12 cellular contexts compared by ENCODE assay signal in genomic region chr17:13415877-13416416, GRCh38.
DNase-seq lines count a peak whose midpoint lies in the region; TF ChIP-seq lines count a peak whose summit lies in the region.
"Had no signal": no experiment of that assay in that cellular context is flagged by ENCODE, and none has a peak within 500 bp of the region (broad histone marks: within the 10 kb centered on the region; RNA-seq: fewer than 3 reads in every experiment).

No MANE protein-coding gene starts in this region.

- 1 to 4% methylated on average over 13 of the region's 13 CpGs for WGBS in GM23248 (ENCODE audit: low coverage in 1 of 2, low lambda C conversion rate in 2 of 2, missing lambda C conversion rate in 2 of 2), 2 experiments

- DNase-seq in GM23248 (peak; percentile 93), RPMI7951 (ENCODE audit: low read depth) (peak; percentile 96), fibroblast of villous mesenchyme (ENCODE audit: low read depth) (peak; percentile 54), retinal pigment epithelial cell (ENCODE audit: low read depth) (peak; percentile 57), islet precursor cell (no peak), NOMO-1 treated with DMSO at 0.1 percent for 48 hours (lab: John Stamatoyannopoulos, UW; ENCODE audit: unreplicated experiment) (no peak)
- no peak for DNase-seq in T-helper 2 cell treated with Interferon-gamma antibody and Interleukin-4, amounts not matched to agents 5 μg/mL and 100 μg/mL, for 36 hours (ENCODE audit: low spot score)
- no peak for DNase-seq in NK-92 treated with Interleukin-12 subunit alpha and Interleukin-12 subunit beta, amount 100 ng/mL, for 24 hours (lab: John Stamatoyannopoulos, UW)
- DNase-seq: activated T-cell treated with anti-CD3 and anti-CD28 coated beads, Interleukin-2, amount 50 U/mL, for 72 hours; H9; MV-4-11 had no signal

- no peaks in the 10 kb centered on the region for H3K9me2 ChIP-seq in GM23248 (ENCODE audit: insufficient read depth)

- no peaks in the 10 kb centered on the region for H4K20me1 ChIP-seq in GM23248 (ENCODE audit: insufficient read depth)

- no peak overlapping the region for H3K4me3 Mint-ChIP-seq in T-helper 2 cell treated with Interferon-gamma antibody and Interleukin-4, amounts not matched to agents 5 μg/mL and 100 μg/mL, for 36 hours
- H3K4me3 Mint-ChIP-seq: activated T-cell treated with anti-CD3 and anti-CD28 coated beads, Interleukin-2, amount 50 U/mL, for 72 hours; H9 had no signal

- H3K4me1 ChIP-seq in GM23248 (ENCODE audit: insufficient read depth) = peaks cover 49% of the 10 kb centered on the region

- 0 out of 2 replicates have a peak overlapping the region, but pooled peaks have one; percentile 13 for H3K4me3 ChIP-seq in GM23248
- no peak overlapping the region for H3K4me3 ChIP-seq in fibroblast of villous mesenchyme (ENCODE audit: low read depth, low read length)
- no peak overlapping the region for H3K4me3 ChIP-seq in retinal pigment epithelial cell (ENCODE audit: low read length)

- no peak overlapping the region for H3K27ac Mint-ChIP-seq in T-helper 2 cell treated with Interferon-gamma antibody and Interleukin-4, amounts not matched to agents 5 μg/mL and 100 μg/mL, for 36 hours
- H3K27ac Mint-ChIP-seq: activated T-cell treated with anti-CD3 and anti-CD28 coated beads, Interleukin-2, amount 50 U/mL, for 72 hours; H9 had no signal

- H3K79me2 ChIP-seq in GM23248 (ENCODE audit: insufficient read depth) = no peaks in the 10 kb centered on the region

- H3K36me3 Mint-ChIP-seq in T-helper 2 cell treated with Interferon-gamma antibody and Interleukin-4, amounts not matched to agents 5 μg/mL and 100 μg/mL, for 36 hours (ENCODE audit: low read depth) = no peaks in the 10 kb centered on the region

- peak overlapping the region; percentile 67 for H3K4me2 ChIP-seq in GM23248 (ENCODE audit: unreplicated experiment)

- no peaks in the 10 kb centered on the region for H3K9me3 ChIP-seq in GM23248 (ENCODE audit: low read depth)
- H3K9me3 ChIP-seq: neutrophil had no signal

- no peak overlapping the region for H2AFZ ChIP-seq in GM23248

- in situ Hi-C loops in GM23248 (cut with MboI) = no loop called here

- no peaks in the 10 kb centered on the region for H3K4me1 Mint-ChIP-seq in T-helper 2 cell treated with Interferon-gamma antibody and Interleukin-4, amounts not matched to agents 5 μg/mL and 100 μg/mL, for 36 hours (ENCODE audit: low read depth)
- H3K4me1 Mint-ChIP-seq: H9 had no signal

- H3K36me3 ChIP-seq in GM23248 (ENCODE audit: low read depth) = no peaks in the 10 kb centered on the region
- H3K36me3 ChIP-seq: neutrophil had no signal

- H3K27me3 ChIP-seq in GM23248 (replicated peaks; ENCODE audit: insufficient read depth) = no peaks in the 10 kb centered on the region

- no peaks in the 10 kb centered on the region for H3K27me3 Mint-ChIP-seq in T-helper 2 cell treated with Interferon-gamma antibody and Interleukin-4, amounts not matched to agents 5 μg/mL and 100 μg/mL, for 36 hours (ENCODE audit: low read depth)

- H3K9ac ChIP-seq in GM23248 = peak overlapping the region; percentile 26; the same call in 1 of the 2 replicates

- TF ChIP-seq CTCF in fibroblast of villous mesenchyme (IDR thresholded peaks at IDR 0.05; ENCODE audit: insufficient read depth, low read depth, low read length) (no peak), retinal pigment epithelial cell (conservative IDR thresholded peaks at IDR 0.05; ENCODE audit: low read depth, low read length) (no peak)

- H3F3A ChIP-seq in GM23248 (ENCODE audit: insufficient read depth) = peaks cover 53% of the 10 kb centered on the region

- no peaks in the 10 kb centered on the region for H3K9me3 Mint-ChIP-seq in T-helper 2 cell treated with Interferon-gamma antibody and Interleukin-4, amounts not matched to agents 5 μg/mL and 100 μg/mL, for 36 hours

- H3K27ac ChIP-seq in GM23248 = peak overlapping the region; percentile 49
- H3K27ac ChIP-seq: neutrophil had no signal

Comparison
In these comparisons a context has a peak if more than half of its experiments do, and no peak if none do; other contexts are left out.
1. DNase-seq: peak in GM23248 (single experiment), RPMI7951 (single experiment), fibroblast of villous mesenchyme (single experiment) and retinal pigment epithelial cell (single experiment); none in islet precursor cell (single experiment), T-helper 2 cell treated with Interferon-gamma antibody and Interleukin-4, amounts not matched to agents 5 μg/mL and 100 μg/mL, for 36 hours (single experiment), NOMO-1 treated with DMSO at 0.1 percent for 48 hours (single experiment) and NK-92 treated with Interleukin-12 subunit alpha and Interleukin-12 subunit beta, amount 100 ng/mL, for 24 hours (single experiment).